8 cellular contexts compared by ENCODE assay signal in genomic region chr12:103800252-103800771, GRCh38. TPM values are rescaled to one million over a fixed set of nuclear protein-coding genes. Genes with fewer than 3 reads are reported as not detected.
DNase-seq lines count a peak whose midpoint lies in the region; ATAC-seq and TF ChIP-seq lines count a peak whose summit lies in the region.

No MANE protein-coding gene starts in this region.

- no peak for TF ChIP-seq CTCF in omental fat pad (IDR thresholded peaks at IDR 0.05)

- DNase-seq in COR-L47 (lab: John Stamatoyannopoulos, UW) (peak; percentile 70), NCI-H345 treated with DMSO at 0.1 percent for 48 hours (lab: John Stamatoyannopoulos, UW; ENCODE audit: unreplicated experiment) (peak; percentile 74), omental fat pad (ENCODE audit: low spot score) (no peak)
- DNase-seq in stimulated activated CD4-positive, alpha-beta T cell treated with anti-CD3 and anti-CD28 coated beads, Interleukin-12 subunit alpha, Interleukin-12 subunit beta, amount 100 ng/mL, for 4 hours, result no peak

- ATAC-seq in esophagus mucosa (peak; percentile 27), omental fat pad (ENCODE audit: low FRiP score) (peak; percentile 78), HG03469 (IDR thresholded peaks at IDR 0.05; ENCODE audit: unreplicated experiment) (no peak), HG02840 (IDR thresholded peaks at IDR 0.05; ENCODE audit: low FRiP score, unreplicated experiment) (no peak), GM21723 (IDR thresholded peaks at IDR 0.05; ENCODE audit: unreplicated experiment) (no peak)

RNA-seq across cellular contexts. Expression of gene NT5DC3, which starts 40.7 kb away (rescaled TPM):
- total RNA-seq in esophagus mucosa (4.8 TPM), omental fat pad (10 to 100 TPM in 1 of 4 donors, 1 to 10 TPM in 3; 4.1 to 10.2 (median 7.0) TPM)

Comparison
In these comparisons a context has a peak if more than half of its experiments do, and no peak if none do; other contexts are left out.
1. DNase-seq: peak in COR-L47 (single experiment) and NCI-H345 treated with DMSO at 0.1 percent for 48 hours (single experiment); none in omental fat pad (single experiment) and stimulated activated CD4-positive, alpha-beta T cell treated with anti-CD3 and anti-CD28 coated beads, Interleukin-12 subunit alpha, Interleukin-12 subunit beta, amount 100 ng/mL, for 4 hours (single experiment).
2. ATAC-seq: peak in esophagus mucosa (single experiment) and omental fat pad (single experiment); none in HG03469 (single experiment), HG02840 (single experiment) and GM21723 (single experiment).